In genomic region chr11:65652511-65653228, GRCh38 we compare ENCODE assay signal across 1 cellular context.
TF ChIP-seq lines count a peak whose summit lies in the region.

No MANE protein-coding gene starts in this region.

TF ChIP-seq in HEK293, 187 proteins besides CTCF, POLR2A, EP300 and RAD21 (continued from another document and continues in another):
- TF ChIP-seq, protein P1, sequence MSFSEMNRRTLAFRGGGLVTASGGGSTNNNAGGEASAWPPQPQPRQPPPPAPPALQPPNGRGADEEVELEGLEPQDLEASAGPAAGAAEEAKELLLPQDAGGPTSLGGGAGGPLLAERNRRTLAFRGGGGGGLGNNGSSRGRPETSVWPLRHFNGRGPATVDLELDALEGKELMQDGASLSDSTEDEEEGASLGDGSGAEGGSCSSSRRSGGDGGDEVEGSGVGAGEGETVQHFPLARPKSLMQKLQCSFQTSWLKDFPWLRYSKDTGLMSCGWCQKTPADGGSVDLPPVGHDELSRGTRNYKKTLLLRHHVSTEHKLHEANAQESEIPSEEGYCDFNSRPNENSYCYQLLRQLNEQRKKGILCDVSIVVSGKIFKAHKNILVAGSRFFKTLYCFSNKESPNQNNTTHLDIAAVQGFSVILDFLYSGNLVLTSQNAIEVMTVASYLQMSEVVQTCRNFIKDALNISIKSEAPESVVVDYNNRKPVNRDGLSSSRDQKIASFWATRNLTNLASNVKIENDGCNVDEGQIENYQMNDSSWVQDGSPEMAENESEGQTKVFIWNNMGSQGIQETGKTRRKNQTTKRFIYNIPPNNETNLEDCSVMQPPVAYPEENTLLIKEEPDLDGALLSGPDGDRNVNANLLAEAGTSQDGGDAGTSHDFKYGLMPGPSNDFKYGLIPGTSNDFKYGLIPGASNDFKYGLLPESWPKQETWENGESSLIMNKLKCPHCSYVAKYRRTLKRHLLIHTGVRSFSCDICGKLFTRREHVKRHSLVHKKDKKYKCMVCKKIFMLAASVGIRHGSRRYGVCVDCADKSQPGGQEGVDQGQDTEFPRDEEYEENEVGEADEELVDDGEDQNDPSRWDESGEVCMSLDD (tag by site-specific recombination; IDR thresholded peaks at IDR 0.05), result no peak
- TF ChIP-seq ZNF341 (tag by site-specific recombination; IDR thresholded peaks at IDR 0.05; ENCODE audit: low read depth) (no peak), KLF16 (tag by site-specific recombination; IDR thresholded peaks at IDR 0.05) (peak; percentile 42; the same call in 1 of the 2 replicates), ZBTB17 (tag by site-specific recombination; IDR thresholded peaks at IDR 0.05) (peak; percentile 84; the same call in 1 of the 2 replicates), GLI4 (tag by site-specific recombination; IDR thresholded peaks at IDR 0.05) (no peak), ZNF18 (tag by site-specific recombination; IDR thresholded peaks at IDR 0.05) (no peak), TCF7L2 (IDR thresholded peaks at IDR 0.05; ENCODE audit: borderline replicate concordance, low read depth, low read length) (no peak), ZNF692 (tag by site-specific recombination; IDR thresholded peaks at IDR 0.05) (peak; percentile 89), ZNF837 (tag by site-specific recombination; IDR thresholded peaks at IDR 0.05) (no peak), ZNF404 (tag by site-specific recombination; IDR thresholded peaks at IDR 0.05) (no peak), ZNF19 (tag by site-specific recombination; IDR thresholded peaks at IDR 0.05; ENCODE audit: low read depth) (no peak), ZXDB (tag by site-specific recombination; IDR thresholded peaks at IDR 0.05) (peak; percentile 79), ZNF274 (IDR thresholded peaks at IDR 0.05; ENCODE audit: low read length) (no peak), ZNF274 (tag by site-specific recombination; IDR thresholded peaks at IDR 0.05; ENCODE audit: borderline replicate concordance) (no peak), ZFHX2 (tag by site-specific recombination; conservative IDR thresholded peaks at IDR 0.05) (peak; percentile 56), ZBTB11 (tag by site-specific recombination; conservative IDR thresholded peaks at IDR 0.05; ENCODE audit: low read depth) (peak; percentile 60; the same call in 1 of the 2 replicates), SP7 (tag by site-specific recombination; IDR thresholded peaks at IDR 0.05) (0 out of 2 replicates have a peak, but pooled peaks have one; percentile 36), GLIS1 (tag by site-specific recombination; IDR thresholded peaks at IDR 0.05) (peak; percentile 79), SCRT2 (tag by site-specific recombination; IDR thresholded peaks at IDR 0.05) (no peak), ZNF645 (tag by site-specific recombination; IDR thresholded peaks at IDR 0.05) (no peak), AEBP2 (tag by site-specific recombination; IDR thresholded peaks at IDR 0.05; ENCODE audit: borderline replicate concordance) (no peak)
- TF ChIP-seq, protein P2, sequence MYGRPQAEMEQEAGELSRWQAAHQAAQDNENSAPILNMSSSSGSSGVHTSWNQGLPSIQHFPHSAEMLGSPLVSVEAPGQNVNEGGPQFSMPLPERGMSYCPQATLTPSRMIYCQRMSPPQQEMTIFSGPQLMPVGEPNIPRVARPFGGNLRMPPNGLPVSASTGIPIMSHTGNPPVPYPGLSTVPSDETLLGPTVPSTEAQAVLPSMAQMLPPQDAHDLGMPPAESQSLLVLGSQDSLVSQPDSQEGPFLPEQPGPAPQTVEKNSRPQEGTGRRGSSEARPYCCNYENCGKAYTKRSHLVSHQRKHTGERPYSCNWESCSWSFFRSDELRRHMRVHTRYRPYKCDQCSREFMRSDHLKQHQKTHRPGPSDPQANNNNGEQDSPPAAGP (tag by site-specific recombination; IDR thresholded peaks at IDR 0.05), result peak; percentile 52; the same call in 1 of the 2 replicates
- TF ChIP-seq, protein P3, sequence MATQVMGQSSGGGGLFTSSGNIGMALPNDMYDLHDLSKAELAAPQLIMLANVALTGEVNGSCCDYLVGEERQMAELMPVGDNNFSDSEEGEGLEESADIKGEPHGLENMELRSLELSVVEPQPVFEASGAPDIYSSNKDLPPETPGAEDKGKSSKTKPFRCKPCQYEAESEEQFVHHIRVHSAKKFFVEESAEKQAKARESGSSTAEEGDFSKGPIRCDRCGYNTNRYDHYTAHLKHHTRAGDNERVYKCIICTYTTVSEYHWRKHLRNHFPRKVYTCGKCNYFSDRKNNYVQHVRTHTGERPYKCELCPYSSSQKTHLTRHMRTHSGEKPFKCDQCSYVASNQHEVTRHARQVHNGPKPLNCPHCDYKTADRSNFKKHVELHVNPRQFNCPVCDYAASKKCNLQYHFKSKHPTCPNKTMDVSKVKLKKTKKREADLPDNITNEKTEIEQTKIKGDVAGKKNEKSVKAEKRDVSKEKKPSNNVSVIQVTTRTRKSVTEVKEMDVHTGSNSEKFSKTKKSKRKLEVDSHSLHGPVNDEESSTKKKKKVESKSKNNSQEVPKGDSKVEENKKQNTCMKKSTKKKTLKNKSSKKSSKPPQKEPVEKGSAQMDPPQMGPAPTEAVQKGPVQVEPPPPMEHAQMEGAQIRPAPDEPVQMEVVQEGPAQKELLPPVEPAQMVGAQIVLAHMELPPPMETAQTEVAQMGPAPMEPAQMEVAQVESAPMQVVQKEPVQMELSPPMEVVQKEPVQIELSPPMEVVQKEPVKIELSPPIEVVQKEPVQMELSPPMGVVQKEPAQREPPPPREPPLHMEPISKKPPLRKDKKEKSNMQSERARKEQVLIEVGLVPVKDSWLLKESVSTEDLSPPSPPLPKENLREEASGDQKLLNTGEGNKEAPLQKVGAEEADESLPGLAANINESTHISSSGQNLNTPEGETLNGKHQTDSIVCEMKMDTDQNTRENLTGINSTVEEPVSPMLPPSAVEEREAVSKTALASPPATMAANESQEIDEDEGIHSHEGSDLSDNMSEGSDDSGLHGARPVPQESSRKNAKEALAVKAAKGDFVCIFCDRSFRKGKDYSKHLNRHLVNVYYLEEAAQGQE (tag by site-specific recombination; IDR thresholded peaks at IDR 0.05), result no peak
- TF ChIP-seq, protein P4, sequence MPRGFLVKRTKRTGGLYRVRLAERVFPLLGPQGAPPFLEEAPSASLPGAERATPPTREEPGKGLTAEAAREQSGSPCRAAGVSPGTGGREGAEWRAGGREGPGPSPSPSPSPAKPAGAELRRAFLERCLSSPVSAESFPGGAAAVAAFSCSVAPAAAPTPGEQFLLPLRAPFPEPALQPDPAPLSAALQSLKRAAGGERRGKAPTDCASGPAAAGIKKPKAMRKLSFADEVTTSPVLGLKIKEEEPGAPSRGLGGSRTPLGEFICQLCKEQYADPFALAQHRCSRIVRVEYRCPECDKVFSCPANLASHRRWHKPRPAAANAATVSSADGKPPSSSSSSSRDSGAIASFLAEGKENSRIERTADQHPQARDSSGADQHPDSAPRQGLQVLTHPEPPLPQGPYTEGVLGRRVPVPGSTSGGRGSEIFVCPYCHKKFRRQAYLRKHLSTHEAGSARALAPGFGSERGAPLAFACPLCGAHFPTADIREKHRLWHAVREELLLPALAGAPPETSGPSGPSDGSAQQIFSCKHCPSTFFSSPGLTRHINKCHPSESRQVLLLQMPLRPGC (tag by site-specific recombination; IDR thresholded peaks at IDR 0.05), result no peak
- TF ChIP-seq, protein P5, sequence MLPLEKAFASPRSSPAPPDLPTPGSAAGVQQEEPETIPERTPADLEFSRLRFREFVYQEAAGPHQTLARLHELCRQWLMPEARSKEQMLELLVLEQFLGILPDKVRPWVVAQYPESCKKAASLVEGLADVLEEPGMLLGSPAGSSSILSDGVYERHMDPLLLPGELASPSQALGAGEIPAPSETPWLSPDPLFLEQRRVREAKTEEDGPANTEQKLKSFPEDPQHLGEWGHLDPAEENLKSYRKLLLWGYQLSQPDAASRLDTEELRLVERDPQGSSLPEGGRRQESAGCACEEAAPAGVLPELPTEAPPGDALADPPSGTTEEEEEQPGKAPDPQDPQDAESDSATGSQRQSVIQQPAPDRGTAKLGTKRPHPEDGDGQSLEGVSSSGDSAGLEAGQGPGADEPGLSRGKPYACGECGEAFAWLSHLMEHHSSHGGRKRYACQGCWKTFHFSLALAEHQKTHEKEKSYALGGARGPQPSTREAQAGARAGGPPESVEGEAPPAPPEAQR (tag by site-specific recombination; IDR thresholded peaks at IDR 0.05), result no peak
- TF ChIP-seq, protein P6, sequence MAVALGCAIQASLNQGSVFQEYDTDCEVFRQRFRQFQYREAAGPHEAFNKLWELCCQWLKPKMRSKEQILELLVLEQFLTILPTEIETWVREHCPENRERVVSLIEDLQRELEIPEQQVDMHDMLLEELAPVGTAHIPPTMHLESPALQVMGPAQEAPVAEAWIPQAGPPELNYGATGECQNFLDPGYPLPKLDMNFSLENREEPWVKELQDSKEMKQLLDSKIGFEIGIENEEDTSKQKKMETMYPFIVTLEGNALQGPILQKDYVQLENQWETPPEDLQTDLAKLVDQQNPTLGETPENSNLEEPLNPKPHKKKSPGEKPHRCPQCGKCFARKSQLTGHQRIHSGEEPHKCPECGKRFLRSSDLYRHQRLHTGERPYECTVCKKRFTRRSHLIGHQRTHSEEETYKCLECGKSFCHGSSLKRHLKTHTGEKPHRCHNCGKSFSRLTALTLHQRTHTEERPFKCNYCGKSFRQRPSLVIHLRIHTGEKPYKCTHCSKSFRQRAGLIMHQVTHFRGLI (tag by site-specific recombination; IDR thresholded peaks at IDR 0.05), result 0 out of 2 replicates have a peak, but pooled peaks have one; percentile 43
